8 cellular contexts compared by ENCODE assay signal in genomic region chr1:190436615-190437014, GRCh38.
DNase-seq lines count a peak whose midpoint lies in the region; ATAC-seq and TF ChIP-seq lines count a peak whose summit lies in the region.

No MANE protein-coding gene starts in this region.

- ATAC-seq in GM18867 (IDR thresholded peaks at IDR 0.05; ENCODE audit: unreplicated experiment) (peak; percentile 84), HG02870 (IDR thresholded peaks at IDR 0.05; ENCODE audit: unreplicated experiment) (no peak), GM19023 (IDR thresholded peaks at IDR 0.05; ENCODE audit: unreplicated experiment) (no peak), GM18498 (IDR thresholded peaks at IDR 0.05; ENCODE audit: unreplicated experiment) (no peak)

- H3K27ac ChIP-seq in 22Rv1 = no peak overlapping the region

- DNase-seq in NCI-H446 treated with DMSO at 0.1 percent for 48 hours (lab: John Stamatoyannopoulos, UW) (peak; percentile 65), choroid plexus epithelial cell (ENCODE audit: low read depth) (peak; percentile 63), NCI-H1436 (lab: John Stamatoyannopoulos, UW) (no peak)

- H3K4me3 ChIP-seq in choroid plexus epithelial cell (ENCODE audit: low read depth, low read length) = no peak overlapping the region

- TF ChIP-seq CTCF in 22Rv1 (IDR thresholded peaks at IDR 0.05) = peak; percentile 76
- peak; percentile 48 for TF ChIP-seq CTCF in choroid plexus epithelial cell (conservative IDR thresholded peaks at IDR 0.05; ENCODE audit: low read depth, low read length)
